8 cellular contexts compared by ENCODE assay signal in genomic region chr11:44611687-44612437, GRCh38. TPM values are rescaled to one million over a fixed set of nuclear protein-coding genes. Genes with fewer than 3 reads are reported as not detected.
DNase-seq lines count a peak whose midpoint lies in the region; ATAC-seq and TF ChIP-seq lines count a peak whose summit lies in the region.

No MANE protein-coding gene starts in this region.

- H3K4me2 ChIP-seq in mesenchymal stem cell (ENCODE audit: low read length, poor library complexity, severe bottlenecking): no peak overlapping the region
- no peak overlapping the region for H3K4me2 ChIP-seq in hepatocyte

- H4K8ac ChIP-seq in mesenchymal stem cell (ENCODE audit: low read length): no peak overlapping the region

- no peaks in the 10 kb centered on the region for H3K9me2 ChIP-seq in hepatocyte (replicated peaks; ENCODE audit: insufficient read depth)

- H3K4me3 ChIP-seq in mesenchymal stem cell (ENCODE audit: insufficient read depth in 1 of 2, low read depth in 1 of 2, low read length in 2 of 2) (no peak overlapping the region), hepatocyte (no peak overlapping the region)

- H3K9me3 ChIP-seq in mesenchymal stem cell (ENCODE audit: control insufficient read depth, low read length) (no peaks in the 10 kb centered on the region), hepatocyte (ENCODE audit: low read depth) (no peaks in the 10 kb centered on the region)

- H2AK5ac ChIP-seq in mesenchymal stem cell (ENCODE audit: low read length, severe bottlenecking): no peak overlapping the region

- H3K4me3 Mint-ChIP-seq in osteocyte (ENCODE audit: unreplicated experiment): no peak overlapping the region

- H3K27me3 ChIP-seq in mesenchymal stem cell (ENCODE audit: control insufficient read depth in 1 of 2, insufficient read depth in 1 of 2, low read length in 2 of 2): no peaks in the 10 kb centered on the region
- no peaks in the 10 kb centered on the region for H3K27me3 ChIP-seq in hepatocyte

- no peak overlapping the region for H3K27ac ChIP-seq in mesenchymal stem cell (ENCODE audit: low read length, poor library complexity, severe bottlenecking)
- H3K27ac ChIP-seq in hepatocyte: no peak overlapping the region

- H2BK5ac ChIP-seq in mesenchymal stem cell (ENCODE audit: low read depth, low read length, poor library complexity, severe bottlenecking): no peak overlapping the region

- H3K4me1 ChIP-seq in mesenchymal stem cell (ENCODE audit: control insufficient read depth, insufficient read depth, low read depth, low read length): peaks cover 38% of the 10 kb centered on the region
- H3K4me1 ChIP-seq in hepatocyte (ENCODE audit: insufficient read depth): peaks cover 18% of the 10 kb centered on the region

- H3K9ac ChIP-seq in mesenchymal stem cell (ENCODE audit: low read length): no peak overlapping the region

- no peak overlapping the region for H3K18ac ChIP-seq in mesenchymal stem cell (ENCODE audit: low read depth in 1 of 2, low read length in 2 of 2)

- peak; percentile 50 for DNase-seq in NK-92 treated with Interleukin-12 subunit alpha and Interleukin-12 subunit beta, amount 100 ng/mL, for 24 hours (lab: John Stamatoyannopoulos, UW)
- DNase-seq in NK-92 (lab: John Stamatoyannopoulos, UW; ENCODE audit: unreplicated experiment) (no peak), activated T-helper 1 cell treated with Interleukin-2 at 50 U/mL for 16 hours (ENCODE audit: low read depth) (peak; percentile 63), osteocyte (ENCODE audit: extremely low spot score, unreplicated experiment) (no peak), mesenchymal stem cell (no peak), hepatocyte (ENCODE audit: low spot score) (no peak)
- peak; percentile 78 for DNase-seq in stimulated activated CD4-positive, alpha-beta T cell treated with anti-CD3 and anti-CD28 coated beads, Interleukin-15, amount 100 ng/mL, for 24 hours

- no peak overlapping the region for H3K4ac ChIP-seq in mesenchymal stem cell (ENCODE audit: low read depth in 1 of 2, low read length in 2 of 2)

- H3K79me2 ChIP-seq in hepatocyte: no peaks in the 10 kb centered on the region

- no peak for TF ChIP-seq CTCF in osteocyte (IDR thresholded peaks at IDR 0.05)
- TF ChIP-seq CTCF in hepatocyte (IDR thresholded peaks at IDR 0.05; ENCODE audit: poor library complexity): no peak

- ATAC-seq in HG03460 (IDR thresholded peaks at IDR 0.05; ENCODE audit: unreplicated experiment): peak; percentile 39

- WGBS in mesenchymal stem cell: 93% methylated on average over 6 of the region's 7 CpGs
- WGBS in hepatocyte (ENCODE audit: low lambda C conversion rate, missing lambda C conversion rate): 88% methylated on average over 6 of the region's 7 CpGs

- H4K91ac ChIP-seq in mesenchymal stem cell (ENCODE audit: low read length): no peak overlapping the region

- no peak overlapping the region for H3K14ac ChIP-seq in mesenchymal stem cell (ENCODE audit: low read length in 2 of 2)

- peaks cover under 1% of the 10 kb centered on the region for H3K36me3 Mint-ChIP-seq in osteocyte (ENCODE audit: unreplicated experiment)

- peaks cover 16% of the 10 kb centered on the region for H3K4me1 Mint-ChIP-seq in osteocyte (ENCODE audit: unreplicated experiment)

- no peak overlapping the region for H2BK15ac ChIP-seq in mesenchymal stem cell (ENCODE audit: low read depth, poor library complexity, severe bottlenecking)

- H2BK120ac ChIP-seq in mesenchymal stem cell (ENCODE audit: low read depth, low read length): no peak overlapping the region

- no peaks in the 10 kb centered on the region for H3K27me3 Mint-ChIP-seq in osteocyte (ENCODE audit: unreplicated experiment)

- peaks cover 23% of the 10 kb centered on the region for H3K79me1 ChIP-seq in mesenchymal stem cell (replicated peaks; ENCODE audit: low read length, poor library complexity, severe bottlenecking)

- H3K9me3 Mint-ChIP-seq in osteocyte (ENCODE audit: unreplicated experiment): no peaks in the 10 kb centered on the region

- H3K23ac ChIP-seq in mesenchymal stem cell (ENCODE audit: low read length in 2 of 2): no peak overlapping the region

- no peaks in the 10 kb centered on the region for H4K20me1 ChIP-seq in hepatocyte (ENCODE audit: insufficient read depth, poor library complexity, severe bottlenecking)

- H2BK12ac ChIP-seq in mesenchymal stem cell (ENCODE audit: low read length in 2 of 2): no peak overlapping the region

- peaks cover 4 to 73% of the 10 kb centered on the region in 2 experiments for H3K36me3 ChIP-seq in mesenchymal stem cell (ENCODE audit: control insufficient read depth in 1 of 2, insufficient read depth in 2 of 2, low read depth in 1 of 2, low read length in 2 of 2)
- H3K36me3 ChIP-seq in hepatocyte (replicated peaks; ENCODE audit: insufficient read depth, low read depth): no peaks in the 10 kb centered on the region

- no peak overlapping the region for H3K27ac Mint-ChIP-seq in osteocyte (ENCODE audit: unreplicated experiment)

- H2AFZ ChIP-seq in mesenchymal stem cell (ENCODE audit: low read depth, low read length) (no peak overlapping the region), hepatocyte (no peak overlapping the region)

RNA-seq across cellular contexts. Expression of gene CD82, which starts 46.4 kb away (rescaled TPM):
- total RNA-seq in osteocyte (29.5 and 34.6 TPM in 2 replicates), hepatocyte (32.8 and 38.7 TPM in 2 replicates)
- polyA plus RNA-seq in mesenchymal stem cell (2013, experiment 1 of 2): 196 TPM
- 194 TPM for polyA plus RNA-seq in mesenchymal stem cell (2013, experiment 2 of 2)
- 157 and 202 TPM in 2 replicates for polyA plus RNA-seq in hepatocyte

Comparison
In these comparisons a context has a peak if more than half of its experiments do, and no peak if none do; other contexts are left out.
1. DNase-seq: peak in NK-92 treated with Interleukin-12 subunit alpha and Interleukin-12 subunit beta, amount 100 ng/mL, for 24 hours (single experiment), activated T-helper 1 cell treated with Interleukin-2 at 50 U/mL for 16 hours (single experiment) and stimulated activated CD4-positive, alpha-beta T cell treated with anti-CD3 and anti-CD28 coated beads, Interleukin-15, amount 100 ng/mL, for 24 hours (single experiment); none in NK-92 (single experiment), osteocyte (single experiment), mesenchymal stem cell (single experiment) and hepatocyte (single experiment).